ENCODE assay signal across 26 cellular contexts in the genomic region with DNA sequence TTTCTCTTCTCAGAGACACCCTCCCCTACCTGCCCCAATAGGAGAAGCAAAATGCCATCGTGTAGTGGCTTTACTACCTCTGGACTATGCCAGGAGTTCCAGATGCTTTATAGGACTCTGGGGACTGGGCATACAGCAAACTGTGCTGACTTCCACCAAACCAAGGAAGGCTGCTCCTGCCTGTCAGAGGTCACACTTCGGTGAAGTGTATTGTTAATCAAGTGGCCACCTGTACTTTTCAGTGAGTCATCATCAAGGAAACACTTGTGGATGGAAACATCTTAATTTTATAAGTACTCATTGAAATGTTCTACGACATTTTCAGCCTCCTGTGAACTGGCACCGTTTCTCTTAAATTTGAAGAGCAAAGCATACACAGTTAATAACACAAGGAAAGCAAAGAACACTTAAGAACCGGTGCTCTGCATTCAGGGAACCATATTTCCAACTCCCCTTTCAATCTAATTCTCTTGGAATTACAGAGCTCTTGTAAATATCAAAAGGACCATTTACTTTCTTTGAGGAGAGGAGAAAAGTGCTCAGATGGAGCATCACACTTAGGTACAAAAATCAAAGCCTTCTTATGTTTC.
DNase-seq lines count a peak whose midpoint lies in the region; ATAC-seq, FAIRE-seq and TF ChIP-seq lines count a peak whose summit lies in the region.
"Had no signal": no experiment of that assay in that cellular context is flagged by ENCODE, and none has a peak within 500 bp of the region (broad histone marks: within the 10 kb centered on the region; RNA-seq: fewer than 3 reads in every experiment).

No MANE protein-coding gene starts in this region.

- H3K4me3 ChIP-seq in bronchial epithelial cell (ENCODE audit: low read depth, low read length) (no peak overlapping the region), neuronal stem cell (ENCODE audit: low read length in 2 of 2) (no peak overlapping the region)
- H3K4me3 ChIP-seq in effector memory CD4-positive, alpha-beta T cell (ENCODE audit: insufficient read depth, low read depth, low read length, poor library complexity, severe bottlenecking): no peak overlapping the region
- H3K4me3 ChIP-seq: body of pancreas, dorsolateral prefrontal cortex, gastroesophageal sphincter, Peyer's patch had no signal

- no peak overlapping the region for H3K4me3 Mint-ChIP-seq in activated naive CD8-positive, alpha-beta T cell treated with anti-CD3 and anti-CD28 coated beads for 36 hours
- H3K4me3 Mint-ChIP-seq: natural killer cell treated with Interleukin-12 subunit alpha and Interleukin-12 subunit beta and Interleukin-15 and Interleukin-18, amount 100 ng/mL, for 72 hours; stimulated activated memory B cell treated with anti-CD40 and anti-IgM and Interleukin-4, amounts not matched to agents 10 μg/mL and 1 μg/mL and 100 μg/mL, for 72 hours; type B pancreatic cell had no signal

- TF ChIP-seq CTCF in bronchial epithelial cell (IDR thresholded peaks at IDR 0.05; ENCODE audit: insufficient read depth, low read length, severe bottlenecking): no peak

- H4K8ac ChIP-seq in neuronal stem cell (ENCODE audit: low read depth, low read length): no peak overlapping the region

- WGBS in neuronal stem cell (ENCODE audit: extremely low coverage in 2 of 2, insufficient read length in 2 of 2, insufficient replicate concordance in 1 of 2), 2 donors: no CpG with 5 or more reads among the region's 5 CpGs

- no peak overlapping the region for H4K91ac ChIP-seq in neuronal stem cell (ENCODE audit: low read depth, low read length, poor library complexity)

- no peaks in the 10 kb centered on the region for H3K36me3 Mint-ChIP-seq in activated naive CD8-positive, alpha-beta T cell treated with anti-CD3 and anti-CD28 coated beads for 36 hours
- H3K36me3 Mint-ChIP-seq: natural killer cell treated with Interleukin-12 subunit alpha and Interleukin-12 subunit beta and Interleukin-15 and Interleukin-18, amount 100 ng/mL, for 72 hours; stimulated activated memory B cell treated with anti-CD40 and anti-IgM and Interleukin-4, amounts not matched to agents 10 μg/mL and 1 μg/mL and 100 μg/mL, for 72 hours; type B pancreatic cell had no signal

- H3K4me2 ChIP-seq in neuronal stem cell (ENCODE audit: insufficient read depth, low read length, poor library complexity, severe bottlenecking): no peak overlapping the region

- no peak overlapping the region for H3K23ac ChIP-seq in neuronal stem cell (ENCODE audit: low read depth, low read length, poor library complexity)

- no peak overlapping the region for H3K27ac Mint-ChIP-seq in activated naive CD8-positive, alpha-beta T cell treated with anti-CD3 and anti-CD28 coated beads for 36 hours
- H3K27ac Mint-ChIP-seq: natural killer cell treated with Interleukin-12 subunit alpha and Interleukin-12 subunit beta and Interleukin-15 and Interleukin-18, amount 100 ng/mL, for 72 hours; stimulated activated memory B cell treated with anti-CD40 and anti-IgM and Interleukin-4, amounts not matched to agents 10 μg/mL and 1 μg/mL and 100 μg/mL, for 72 hours; type B pancreatic cell had no signal

- DNase-seq in DMS 273 (lab: John Stamatoyannopoulos, UW; ENCODE audit: unreplicated experiment) (peak; percentile 8), DMS 273 treated with DMSO at 0.1 percent for 48 hours (lab: John Stamatoyannopoulos, UW) (no peak), NCI-H1105 (lab: John Stamatoyannopoulos, UW) (peak; percentile 6), bronchial epithelial cell (ENCODE audit: low read depth) (peak; percentile 33), neuronal stem cell (ENCODE audit: low spot score) (no peak)
- no peak for DNase-seq in effector memory CD4-positive, alpha-beta T cell
- DNase-seq in activated naive CD8-positive, alpha-beta T cell treated with anti-CD3 and anti-CD28 coated beads for 36 hours: no peak
- DNase-seq: activated CD4-positive, alpha-beta T cell treated with anti-CD3 and anti-CD28 coated beads, Interleukin-2, amount 50 U/mL, for 48 hours; activated CD4-positive, CD25-positive, alpha-beta regulatory T cell treated with anti-CD3 and anti-CD28 coated beads, Interleukin-2, amount 50 U/mL, for 72 hours; activated naive CD4-positive, alpha-beta T cell treated with Interleukin-2 at 50 U/mL for 16 hours; body of pancreas; C1 segment of cervical spinal cord; COR-L47; dorsolateral prefrontal cortex; KBM-7; NCI-H1092 treated with DMSO at 0.1 percent for 48 hours; NCI-H526; Peyer's patch; SHP77; T-helper 2 cell had no signal

- no peaks in the 10 kb centered on the region for H3K79me1 ChIP-seq in neuronal stem cell (ENCODE audit: low read depth, low read length)

- no peak overlapping the region for H3K14ac ChIP-seq in neuronal stem cell (ENCODE audit: low read length)

- H2BK15ac ChIP-seq in neuronal stem cell (ENCODE audit: low read length): no peak overlapping the region

- peaks cover 0 to 5% of the 10 kb centered on the region in 2 donors for H3K4me1 ChIP-seq in neuronal stem cell (ENCODE audit: control insufficient read depth in 2 of 2, insufficient read depth in 1 of 2, low read depth in 1 of 2, low read length in 2 of 2)
- no peaks in the 10 kb centered on the region for H3K4me1 ChIP-seq in effector memory CD4-positive, alpha-beta T cell (ENCODE audit: control insufficient read depth, insufficient read depth, low read length, poor library complexity, severe bottlenecking)
- H3K4me1 ChIP-seq: body of pancreas, Peyer's patch had no signal

- no peaks in the 10 kb centered on the region for H3K27me3 Mint-ChIP-seq in activated naive CD8-positive, alpha-beta T cell treated with anti-CD3 and anti-CD28 coated beads for 36 hours
- H3K27me3 Mint-ChIP-seq: natural killer cell treated with Interleukin-12 subunit alpha and Interleukin-12 subunit beta and Interleukin-15 and Interleukin-18, amount 100 ng/mL, for 72 hours; stimulated activated memory B cell treated with anti-CD40 and anti-IgM and Interleukin-4, amounts not matched to agents 10 μg/mL and 1 μg/mL and 100 μg/mL, for 72 hours; type B pancreatic cell had no signal

- H3K4me1 Mint-ChIP-seq in activated naive CD8-positive, alpha-beta T cell treated with anti-CD3 and anti-CD28 coated beads for 36 hours: no peaks in the 10 kb centered on the region
- H3K4me1 Mint-ChIP-seq: stimulated activated memory B cell treated with anti-CD40 and anti-IgM and Interleukin-4, amounts not matched to agents 10 μg/mL and 1 μg/mL and 100 μg/mL, for 72 hours had no signal

- H3K27me3 ChIP-seq in bronchial epithelial cell (ENCODE audit: control insufficient read depth, insufficient read depth, low read length): no peaks in the 10 kb centered on the region
- H3K27me3 ChIP-seq in neuronal stem cell (ENCODE audit: control insufficient read depth in 3 of 3, insufficient read depth in 3 of 3, low read depth in 1 of 3, low read length in 3 of 3): no peaks in the 10 kb centered on the region
- no peaks in the 10 kb centered on the region for H3K27me3 ChIP-seq in effector memory CD4-positive, alpha-beta T cell (replicated peaks; ENCODE audit: control insufficient read depth, insufficient read depth, low read length, poor library complexity, severe bottlenecking)
- H3K27me3 ChIP-seq: body of pancreas, dorsolateral prefrontal cortex, gastroesophageal sphincter, Peyer's patch had no signal

- no peak overlapping the region for H3K27ac ChIP-seq in neuronal stem cell (replicated peaks; ENCODE audit: low read length)
- no peak overlapping the region for H3K27ac ChIP-seq in effector memory CD4-positive, alpha-beta T cell (ENCODE audit: insufficient read depth, low read length, poor library complexity, severe bottlenecking)
- H3K27ac ChIP-seq: 22Rv1, body of pancreas, dorsolateral prefrontal cortex, gastroesophageal sphincter, Peyer's patch had no signal

- no peak for FAIRE-seq in bronchial epithelial cell (lab: Jason Lieb, UNC)

- no peaks in the 10 kb centered on the region for H3K9me3 ChIP-seq in neuronal stem cell (replicated peaks in 1 of 2; ENCODE audit: control insufficient read depth in 2 of 2, insufficient read depth in 1 of 2, low read depth in 1 of 2, low read length in 2 of 2)
- no peaks in the 10 kb centered on the region for H3K9me3 ChIP-seq in effector memory CD4-positive, alpha-beta T cell (ENCODE audit: control insufficient read depth, low read length)
- H3K9me3 ChIP-seq: body of pancreas, Peyer's patch had no signal

- no peak overlapping the region for H2BK120ac ChIP-seq in neuronal stem cell (ENCODE audit: low read depth, low read length)

- ATAC-seq in HG02885 (IDR thresholded peaks at IDR 0.05; ENCODE audit: poor library complexity, unreplicated experiment): no peak
- ATAC-seq: body of pancreas; gastroesophageal sphincter; natural killer cell treated with Interleukin-12 subunit alpha and Interleukin-12 subunit beta and Interleukin-15 and Interleukin-18, amount 100 ng/mL, for 72 hours; stimulated activated memory B cell treated with anti-CD40 and anti-IgM and Interleukin-4, amounts not matched to agents 10 μg/mL and 1 μg/mL and 100 μg/mL, for 72 hours had no signal

- peak overlapping the region; percentile 15 for H2AFZ ChIP-seq in neuronal stem cell (ENCODE audit: low read length)

- H3K9me3 Mint-ChIP-seq in activated naive CD8-positive, alpha-beta T cell treated with anti-CD3 and anti-CD28 coated beads for 36 hours: peaks cover 6% of the 10 kb centered on the region

- H3K9ac ChIP-seq in neuronal stem cell (ENCODE audit: low read depth, low read length, poor library complexity): no peak overlapping the region

- H2BK5ac ChIP-seq in neuronal stem cell (ENCODE audit: low read length): no peak overlapping the region

- no peak overlapping the region for H3K18ac ChIP-seq in neuronal stem cell (ENCODE audit: low read length)

- no peak overlapping the region for H2BK12ac ChIP-seq in neuronal stem cell (ENCODE audit: low read length)

- H3K36me3 ChIP-seq in bronchial epithelial cell (ENCODE audit: control insufficient read depth, insufficient read depth, low read length) (no peaks in the 10 kb centered on the region), neuronal stem cell (replicated peaks in 1 of 2; ENCODE audit: control insufficient read depth in 2 of 2, insufficient read depth in 2 of 2, low read length in 2 of 2) (no peaks in the 10 kb centered on the region)
- no peaks in the 10 kb centered on the region for H3K36me3 ChIP-seq in effector memory CD4-positive, alpha-beta T cell (ENCODE audit: control insufficient read depth, insufficient read depth, low read length)
- H3K36me3 ChIP-seq: gastroesophageal sphincter, Peyer's patch had no signal

- no peak overlapping the region for H3K4ac ChIP-seq in neuronal stem cell (ENCODE audit: low read length)

- H2AK5ac ChIP-seq in neuronal stem cell (ENCODE audit: low read depth, low read length): no peak overlapping the region

Comparison
In these comparisons a context has a peak if more than half of its experiments do, and no peak if none do; other contexts are left out.
1. DNase-seq: peak in DMS 273 (single experiment), NCI-H1105 (single experiment) and bronchial epithelial cell (single experiment); none in DMS 273 treated with DMSO at 0.1 percent for 48 hours (single experiment), neuronal stem cell (single experiment), effector memory CD4-positive, alpha-beta T cell (0 of 3) and activated naive CD8-positive, alpha-beta T cell treated with anti-CD3 and anti-CD28 coated beads for 36 hours (single experiment).